ENCODE assay signal across 11 cellular contexts in the genomic region with DNA sequence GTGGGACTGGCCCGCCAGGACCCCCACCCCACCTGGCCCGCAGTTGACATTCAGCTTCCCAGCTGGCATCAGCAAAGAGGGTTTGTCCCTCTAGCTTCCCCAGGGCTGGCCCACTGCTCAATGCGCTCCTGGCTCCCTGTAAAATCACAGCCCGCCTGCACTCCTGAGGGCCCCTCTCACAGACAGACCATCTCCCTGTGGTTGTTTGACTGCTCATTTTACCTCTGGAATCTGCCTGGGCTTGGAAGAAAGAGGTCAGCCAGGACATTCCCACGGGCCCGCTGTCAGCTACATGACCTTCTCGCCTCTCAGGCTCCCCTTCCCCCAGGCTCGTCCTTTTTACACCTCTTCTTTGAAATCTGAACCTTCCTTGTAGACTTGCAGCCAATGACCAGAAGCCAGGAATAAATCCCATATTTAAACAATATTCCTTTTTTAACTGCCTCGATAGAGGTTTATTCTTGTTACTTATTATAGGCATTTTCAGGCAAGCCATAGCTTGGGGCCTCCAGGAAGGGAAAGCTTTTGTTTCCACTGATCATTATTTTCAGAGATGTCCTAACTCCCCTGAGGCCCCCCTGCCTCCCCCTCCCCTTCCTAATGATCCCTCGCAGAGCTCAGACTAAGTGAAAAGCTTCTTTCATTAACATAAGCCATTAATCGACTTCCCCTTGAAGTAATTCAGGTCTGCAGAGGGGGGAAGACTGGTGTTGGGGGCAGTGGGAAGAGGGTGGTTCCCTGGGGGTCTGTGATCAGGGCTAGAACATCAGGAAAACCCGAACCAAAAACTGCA.
DNase-seq lines count a peak whose midpoint lies in the region; ATAC-seq and TF ChIP-seq lines count a peak whose summit lies in the region.
"Had no signal": no experiment of that assay in that cellular context is flagged by ENCODE, and none has a peak within 500 bp of the region (broad histone marks: within the 10 kb centered on the region; RNA-seq: fewer than 3 reads in every experiment).

No MANE protein-coding gene starts in this region.

- H3K4me1 Mint-ChIP-seq in activated CD4-positive, alpha-beta T cell treated with anti-CD3 and anti-CD28 coated beads, Interleukin-2, amount 10 ng/mL, durations not matched to agents 24 days and 14 days = peaks cover 66% of the 10 kb centered on the region
- H3K4me1 Mint-ChIP-seq in activated CD4-positive, alpha-beta memory T cell treated with anti-CD3 and anti-CD28 coated beads for 36 hours (ENCODE audit: low read depth) = peaks cover 61% of the 10 kb centered on the region
- peaks cover 48% of the 10 kb centered on the region for H3K4me1 Mint-ChIP-seq in stimulated activated naive CD8-positive, alpha-beta T cell treated with anti-CD3 and anti-CD28 coated beads, Interleukin-15, Interleukin-2, amounts not matched to agents 100 ng/mL and 50 ng/mL, for 24 hours (ENCODE audit: low read depth)

- no peaks in the 10 kb centered on the region for H4K20me1 ChIP-seq in GM23248 (ENCODE audit: insufficient read depth)

- no peaks in the 10 kb centered on the region for H3K36me3 ChIP-seq in GM23248 (ENCODE audit: low read depth)

- no peak overlapping the region for H3K27ac ChIP-seq in GM23248

- peak overlapping the region; percentile 93 for H3K27ac Mint-ChIP-seq in activated CD4-positive, alpha-beta T cell treated with anti-CD3 and anti-CD28 coated beads, Interleukin-2, amount 10 ng/mL, durations not matched to agents 24 days and 14 days
- H3K27ac Mint-ChIP-seq in activated CD4-positive, alpha-beta memory T cell treated with anti-CD3 and anti-CD28 coated beads for 36 hours = peak overlapping the region; percentile 86
- peak overlapping the region; percentile 67 for H3K27ac Mint-ChIP-seq in stimulated activated naive CD8-positive, alpha-beta T cell treated with anti-CD3 and anti-CD28 coated beads, Interleukin-15, Interleukin-2, amounts not matched to agents 100 ng/mL and 50 ng/mL, for 24 hours

- H3K9me3 ChIP-seq in GM23248 (ENCODE audit: low read depth) = no peaks in the 10 kb centered on the region

- intact Hi-C loops in activated CD4-positive, alpha-beta T cell treated with anti-CD3 and anti-CD28 coated beads, Interleukin-2, amount 10 ng/mL, durations not matched to agents 24 days and 14 days (cut with micrococcal nuclease) = loop anchor here (5.0 kb wide), 1 partner anchor 54 kb away; no protein-coding TSS in a partner anchor
- intact Hi-C loops in activated CD4-positive, alpha-beta memory T cell treated with anti-CD3 and anti-CD28 coated beads for 36 hours (cut with micrococcal nuclease) = loop anchor here (1.0 to 5.0 kb wide), 2 partner anchors 56 to 146 kb away; no protein-coding TSS in a partner anchor

- H3K9ac ChIP-seq in GM23248 = no peak overlapping the region

- no peak for TF ChIP-seq CTCF in GM20000 (IDR thresholded peaks at IDR 0.05; ENCODE audit: extremely low read depth, missing control alignments)

- POLR2A ChIA-PET in activated CD4-positive, alpha-beta memory T cell treated with anti-CD3 and anti-CD28 coated beads for 36 hours (lab: Charles Lee) = interaction anchor here (1.3 kb wide), 1 partner anchor 221 kb away, joined by 5 read pairs; no protein-coding TSS in a partner anchor

- H3K79me2 ChIP-seq in GM23248 (ENCODE audit: insufficient read depth) = no peaks in the 10 kb centered on the region

- no peaks in the 10 kb centered on the region for H3K27me3 Mint-ChIP-seq in activated CD4-positive, alpha-beta T cell treated with anti-CD3 and anti-CD28 coated beads, Interleukin-2, amount 10 ng/mL, durations not matched to agents 24 days and 14 days
- H3K27me3 Mint-ChIP-seq in activated CD4-positive, alpha-beta memory T cell treated with anti-CD3 and anti-CD28 coated beads for 36 hours = no peaks in the 10 kb centered on the region
- H3K27me3 Mint-ChIP-seq in stimulated activated naive CD8-positive, alpha-beta T cell treated with anti-CD3 and anti-CD28 coated beads, Interleukin-15, Interleukin-2, amounts not matched to agents 100 ng/mL and 50 ng/mL, for 24 hours = no peaks in the 10 kb centered on the region

- H3K4me3 Mint-ChIP-seq in activated CD4-positive, alpha-beta T cell treated with anti-CD3 and anti-CD28 coated beads, Interleukin-2, amount 10 ng/mL, durations not matched to agents 24 days and 14 days = peak overlapping the region; percentile 74
- no peak overlapping the region for H3K4me3 Mint-ChIP-seq in activated CD4-positive, alpha-beta memory T cell treated with anti-CD3 and anti-CD28 coated beads for 36 hours
- no peak overlapping the region for H3K4me3 Mint-ChIP-seq in stimulated activated naive CD8-positive, alpha-beta T cell treated with anti-CD3 and anti-CD28 coated beads, Interleukin-15, Interleukin-2, amounts not matched to agents 100 ng/mL and 50 ng/mL, for 24 hours

- H2AFZ ChIP-seq in GM23248 = no peak overlapping the region

- peaks cover 12% of the 10 kb centered on the region for H3K9me3 Mint-ChIP-seq in activated CD4-positive, alpha-beta T cell treated with anti-CD3 and anti-CD28 coated beads, Interleukin-2, amount 10 ng/mL, durations not matched to agents 24 days and 14 days
- H3K9me3 Mint-ChIP-seq in activated CD4-positive, alpha-beta memory T cell treated with anti-CD3 and anti-CD28 coated beads for 36 hours = peaks cover 14% of the 10 kb centered on the region
- peaks cover 3% of the 10 kb centered on the region for H3K9me3 Mint-ChIP-seq in stimulated activated naive CD8-positive, alpha-beta T cell treated with anti-CD3 and anti-CD28 coated beads, Interleukin-15, Interleukin-2, amounts not matched to agents 100 ng/mL and 50 ng/mL, for 24 hours

- no peak overlapping the region for H3K4me2 ChIP-seq in GM23248 (ENCODE audit: unreplicated experiment)

- H3K4me1 ChIP-seq in GM23248 (ENCODE audit: insufficient read depth) = no peaks in the 10 kb centered on the region

- in situ Hi-C loops in GM23248 (cut with MboI) = no loop called here

- DNase-seq in activated CD4-positive, alpha-beta T cell treated with anti-CD3 and anti-CD28 coated beads, Interleukin-2, amount 10 ng/mL, durations not matched to agents 24 days and 14 days = peak; percentile 60
- DNase-seq in activated CD4-positive, alpha-beta T cell treated with anti-CD3 and anti-CD28 coated beads, Interleukin-2, amount 50 U/mL, for 4 hours = no peak
- DNase-seq in activated CD4-positive, alpha-beta memory T cell treated with anti-CD3 and anti-CD28 coated beads for 36 hours = no peak
- DNase-seq in iris pigment epithelial cell (ENCODE audit: low read depth) (peak; percentile 11), GM23248 (no peak), GM20000 (ENCODE audit: low spot score) (no peak)
- DNase-seq: HCEC 1CT, left cardiac atrium, NCI-H1105 had no signal

- H3F3A ChIP-seq in GM23248 (ENCODE audit: insufficient read depth) = no peaks in the 10 kb centered on the region

- H3K27me3 ChIP-seq in GM23248 (replicated peaks; ENCODE audit: insufficient read depth) = 0 out of 2 replicates have a peak, but pooled peaks cover 5% of the 10 kb centered on the region

- H3K36me3 Mint-ChIP-seq in activated CD4-positive, alpha-beta T cell treated with anti-CD3 and anti-CD28 coated beads, Interleukin-2, amount 10 ng/mL, durations not matched to agents 24 days and 14 days (ENCODE audit: low read depth) = peaks cover 10% of the 10 kb centered on the region
- H3K36me3 Mint-ChIP-seq in activated CD4-positive, alpha-beta memory T cell treated with anti-CD3 and anti-CD28 coated beads for 36 hours = no peaks in the 10 kb centered on the region
- H3K36me3 Mint-ChIP-seq in stimulated activated naive CD8-positive, alpha-beta T cell treated with anti-CD3 and anti-CD28 coated beads, Interleukin-15, Interleukin-2, amounts not matched to agents 100 ng/mL and 50 ng/mL, for 24 hours (ENCODE audit: low read depth) = no peaks in the 10 kb centered on the region

- WGBS in GM23248 (ENCODE audit: low coverage in 1 of 2, low lambda C conversion rate in 2 of 2, missing lambda C conversion rate in 2 of 2), 2 experiments = 37 to 46% methylated on average over 12 of the region's 12 CpGs

- no peaks in the 10 kb centered on the region for H3K9me2 ChIP-seq in GM23248 (ENCODE audit: insufficient read depth)

- CTCF ChIA-PET in activated CD4-positive, alpha-beta memory T cell treated with anti-CD3 and anti-CD28 coated beads for 36 hours (lab: Charles Lee) = interaction anchor here (0.8 to 1.9 kb wide), 7 partner anchors 11 to 256 kb away, joined by 3 to 8 read pairs (median 4); no protein-coding TSS in a partner anchor

- no peak overlapping the region for H3K4me3 ChIP-seq in GM23248

- no peak for ATAC-seq in GM18517 (IDR thresholded peaks at IDR 0.05; ENCODE audit: unreplicated experiment)

Comparison
In these comparisons a context has a peak if more than half of its experiments do, and no peak if none do; other contexts are left out.
1. DNase-seq: peak in activated CD4-positive, alpha-beta T cell treated with anti-CD3 and anti-CD28 coated beads, Interleukin-2, amount 10 ng/mL, durations not matched to agents 24 days and 14 days (single experiment) and iris pigment epithelial cell (single experiment); none in activated CD4-positive, alpha-beta T cell treated with anti-CD3 and anti-CD28 coated beads, Interleukin-2, amount 50 U/mL, for 4 hours (0 of 2), activated CD4-positive, alpha-beta memory T cell treated with anti-CD3 and anti-CD28 coated beads for 36 hours (single experiment), GM23248 (single experiment) and GM20000 (single experiment).
2. Peak in every context shown above with its lines, with median percentiles within 50 percentile points of each other: H3K27ac Mint-ChIP-seq.